In the genomic region with DNA sequence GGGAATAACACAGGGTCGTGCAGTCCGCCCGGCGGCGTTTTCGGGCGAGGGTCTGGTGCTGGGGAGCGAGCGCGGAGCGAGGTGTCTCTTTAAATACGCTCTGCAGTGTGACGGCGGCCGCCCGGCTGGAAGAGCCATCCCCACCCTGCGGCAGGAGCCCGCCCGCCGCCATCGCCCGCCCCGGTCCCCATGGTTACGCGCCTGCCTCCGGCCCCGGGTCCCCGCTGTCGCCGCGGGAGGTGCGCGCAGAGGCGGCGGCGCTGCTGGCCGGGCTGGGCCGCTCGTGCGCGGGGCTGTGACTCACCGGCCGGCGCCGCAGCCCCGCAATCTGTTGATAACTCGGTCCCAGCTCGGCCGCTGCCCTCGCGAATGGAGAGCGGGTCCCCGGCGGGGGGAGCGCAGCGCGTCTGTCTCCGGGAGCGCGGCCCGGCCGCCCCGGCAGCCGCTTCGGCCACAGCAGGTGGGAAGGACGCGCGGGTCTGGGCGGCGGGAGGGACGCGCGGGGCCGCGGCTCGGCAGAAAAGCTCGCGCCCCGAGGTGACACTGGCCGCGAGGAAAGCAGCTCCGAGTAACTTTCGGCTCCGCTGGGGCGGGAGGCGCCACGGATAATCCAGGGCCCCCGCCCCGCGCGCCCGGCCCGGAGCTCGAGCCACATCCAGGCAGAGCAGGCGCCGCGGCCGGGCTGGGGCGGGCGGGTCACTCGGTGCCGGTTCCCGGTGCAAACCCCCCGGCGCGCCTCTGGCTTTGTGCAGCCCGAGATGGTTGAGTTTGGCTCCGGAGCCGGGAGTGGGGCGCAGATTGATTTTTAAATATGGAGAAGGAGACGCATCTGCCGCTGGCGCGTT, we compare ENCODE assay signal across 10 cellular contexts. TPM values are rescaled to one million over a fixed set of nuclear protein-coding genes. Genes with fewer than 3 reads are reported as not detected.
A peak's percentile ranks its signal among the peaks of the same experiment; 100 is the strongest.
DNase-seq lines count a peak whose midpoint lies in the region; ATAC-seq and TF ChIP-seq lines count a peak whose summit lies in the region.
"Had no signal": no experiment of that assay in that cellular context is flagged by ENCODE, and none has a peak within 500 bp of the region (broad histone marks: within the 10 kb centered on the region; RNA-seq: fewer than 3 reads in every experiment).

Gene ADGRA1 (plus strand): TSS at position 246 of the 845 bp plus-strand sequence. CDS start 986 bp downstream, outside the sequence.

- POLR2A ChIA-PET in activated CD8-positive, alpha-beta T cell treated with anti-CD3 and anti-CD28 coated beads, Interleukin-2, amount 10 ng/mL, durations not matched to agents 7 days and 5 days (lab: Charles Lee), result no interaction called here
- POLR2A ChIA-PET in activated CD8-positive, alpha-beta T cell treated with anti-CD3 and anti-CD28 coated beads for 36 hours (lab: Charles Lee), result no interaction called here
- POLR2A ChIA-PET in WTC11 (lab: Charles Lee), result no interaction called here

- peaks cover 19% of the 10 kb centered on the region for H3K27me3 Mint-ChIP-seq in activated CD8-positive, alpha-beta T cell treated with anti-CD3 and anti-CD28 coated beads, Interleukin-2, amount 10 ng/mL, durations not matched to agents 7 days and 5 days (ENCODE audit: low read depth)
- peaks cover 20% of the 10 kb centered on the region for H3K27me3 Mint-ChIP-seq in activated CD8-positive, alpha-beta T cell treated with anti-CD3 and anti-CD28 coated beads for 36 hours
- H3K27me3 Mint-ChIP-seq in WTC11 (ENCODE audit: low read depth), result peaks cover 42% of the 10 kb centered on the region
- H3K27me3 Mint-ChIP-seq in stimulated activated naive B cell treated with anti-CD40 and anti-IgM and Interleukin-4, amounts not matched to agents 10 μg/mL and 1 μg/mL and 100 μg/mL, for 72 hours, result peaks cover 44 to 56% of the 10 kb centered on the region in 2 donors

- H3K27ac Mint-ChIP-seq in activated CD8-positive, alpha-beta T cell treated with anti-CD3 and anti-CD28 coated beads, Interleukin-2, amount 10 ng/mL, durations not matched to agents 7 days and 5 days, result no peak within 1 kb of the TSS
- H3K27ac Mint-ChIP-seq in activated CD8-positive, alpha-beta T cell treated with anti-CD3 and anti-CD28 coated beads for 36 hours, result no peak within 1 kb of the TSS
- H3K27ac Mint-ChIP-seq in WTC11, result 0 out of 2 replicates have a peak within 1 kb of the TSS, but pooled peaks have one; percentile 57
- H3K27ac Mint-ChIP-seq in stimulated activated naive B cell treated with anti-CD40 and anti-IgM and Interleukin-4, amounts not matched to agents 10 μg/mL and 1 μg/mL and 100 μg/mL, for 72 hours, result peak within 1 kb of the TSS; percentile 22
- H3K27ac Mint-ChIP-seq: stimulated activated naive CD8-positive, alpha-beta T cell treated with anti-CD3 and anti-CD28 coated beads, Interleukin-15, Interleukin-2, amounts not matched to agents 100 ng/mL and 50 ng/mL, for 24 hours had no signal

- H3K9me3 Mint-ChIP-seq in activated CD8-positive, alpha-beta T cell treated with anti-CD3 and anti-CD28 coated beads, Interleukin-2, amount 10 ng/mL, durations not matched to agents 7 days and 5 days (ENCODE audit: insufficient read depth), result no peaks in the 10 kb centered on the region
- H3K9me3 Mint-ChIP-seq in activated CD8-positive, alpha-beta T cell treated with anti-CD3 and anti-CD28 coated beads for 36 hours, result no peaks in the 10 kb centered on the region
- no peaks in the 10 kb centered on the region for H3K9me3 Mint-ChIP-seq in WTC11
- H3K9me3 Mint-ChIP-seq in stimulated activated naive B cell treated with anti-CD40 and anti-IgM and Interleukin-4, amounts not matched to agents 10 μg/mL and 1 μg/mL and 100 μg/mL, for 72 hours, result no peaks in the 10 kb centered on the region
- H3K9me3 Mint-ChIP-seq: stimulated activated naive CD8-positive, alpha-beta T cell treated with anti-CD3 and anti-CD28 coated beads, Interleukin-15, Interleukin-2, amounts not matched to agents 100 ng/mL and 50 ng/mL, for 24 hours had no signal

- no peaks in the 10 kb centered on the region for H3K36me3 Mint-ChIP-seq in activated CD8-positive, alpha-beta T cell treated with anti-CD3 and anti-CD28 coated beads, Interleukin-2, amount 10 ng/mL, durations not matched to agents 7 days and 5 days (ENCODE audit: low read depth)
- no peaks in the 10 kb centered on the region for H3K36me3 Mint-ChIP-seq in activated CD8-positive, alpha-beta T cell treated with anti-CD3 and anti-CD28 coated beads for 36 hours (ENCODE audit: low read depth)
- no peaks in the 10 kb centered on the region for H3K36me3 Mint-ChIP-seq in WTC11
- H3K36me3 Mint-ChIP-seq in stimulated activated naive B cell treated with anti-CD40 and anti-IgM and Interleukin-4, amounts not matched to agents 10 μg/mL and 1 μg/mL and 100 μg/mL, for 72 hours, result no peaks in the 10 kb centered on the region

- CTCF ChIA-PET in activated CD8-positive, alpha-beta T cell treated with anti-CD3 and anti-CD28 coated beads, Interleukin-2, amount 10 ng/mL, durations not matched to agents 7 days and 5 days (lab: Charles Lee), result no interaction called here
- CTCF ChIA-PET in activated CD8-positive, alpha-beta T cell treated with anti-CD3 and anti-CD28 coated beads for 36 hours (lab: Charles Lee), result no interaction called here
- CTCF ChIA-PET in WTC11 (lab: Charles Lee), result interaction anchor here (0.6 to 1.4 kb wide), 5 partner anchors 13 to 149 kb away, joined by 3 to 6 read pairs (median 3); no protein-coding TSS in a partner anchor

- intact Hi-C loops in activated CD8-positive, alpha-beta T cell treated with anti-CD3 and anti-CD28 coated beads for 36 hours (cut with micrococcal nuclease), result no loop called here

- DNase-seq in activated CD8-positive, alpha-beta T cell treated with anti-CD3 and anti-CD28 coated beads, Interleukin-2, amount 10 ng/mL, durations not matched to agents 7 days and 5 days, result no peak
- no peak for DNase-seq in activated CD8-positive, alpha-beta T cell treated with anti-CD3 and anti-CD28 coated beads for 36 hours
- DNase-seq in WTC11 (ENCODE audit: low spot score), result peak; percentile 65
- DNase-seq in iPS-NIHi11 (ENCODE audit: low spot score), result peak; percentile 79
- no peak for DNase-seq in stimulated activated naive B cell treated with anti-CD40 and anti-IgM and Interleukin-4, amounts not matched to agents 10 μg/mL and 1 μg/mL and 100 μg/mL, for 72 hours
- DNase-seq in NOMO-1 (lab: John Stamatoyannopoulos, UW; ENCODE audit: unreplicated experiment in 2 of 2), result no peak
- no peak for DNase-seq in germinal center (ENCODE audit: low spot score)
- DNase-seq: kidney glomerular epithelial cell had no signal

- no peak within 1 kb of the TSS for H3K4me3 Mint-ChIP-seq in activated CD8-positive, alpha-beta T cell treated with anti-CD3 and anti-CD28 coated beads, Interleukin-2, amount 10 ng/mL, durations not matched to agents 7 days and 5 days
- no peak within 1 kb of the TSS for H3K4me3 Mint-ChIP-seq in activated CD8-positive, alpha-beta T cell treated with anti-CD3 and anti-CD28 coated beads for 36 hours
- H3K4me3 Mint-ChIP-seq in WTC11, result peak within 1 kb of the TSS; percentile 68
- peak within 1 kb of the TSS in 1 of 2 donors; percentile 31 for H3K4me3 Mint-ChIP-seq in stimulated activated naive B cell treated with anti-CD40 and anti-IgM and Interleukin-4, amounts not matched to agents 10 μg/mL and 1 μg/mL and 100 μg/mL, for 72 hours
- H3K4me3 Mint-ChIP-seq: stimulated activated naive CD8-positive, alpha-beta T cell treated with anti-CD3 and anti-CD28 coated beads, Interleukin-15, Interleukin-2, amounts not matched to agents 100 ng/mL and 50 ng/mL, for 24 hours had no signal

- no peaks in the 10 kb centered on the region for H3K4me1 Mint-ChIP-seq in activated CD8-positive, alpha-beta T cell treated with anti-CD3 and anti-CD28 coated beads, Interleukin-2, amount 10 ng/mL, durations not matched to agents 7 days and 5 days (ENCODE audit: low read depth)
- no peaks in the 10 kb centered on the region for H3K4me1 Mint-ChIP-seq in activated CD8-positive, alpha-beta T cell treated with anti-CD3 and anti-CD28 coated beads for 36 hours (ENCODE audit: low read depth)
- H3K4me1 Mint-ChIP-seq in WTC11, result peaks cover 2% of the 10 kb centered on the region; the same call in 1 of the 2 replicates
- peaks cover 0 to 12% of the 10 kb centered on the region in 2 donors for H3K4me1 Mint-ChIP-seq in stimulated activated naive B cell treated with anti-CD40 and anti-IgM and Interleukin-4, amounts not matched to agents 10 μg/mL and 1 μg/mL and 100 μg/mL, for 72 hours

- ATAC-seq in activated CD8-positive, alpha-beta T cell treated with anti-CD3 and anti-CD28 coated beads, Interleukin-2, amount 10 ng/mL, durations not matched to agents 7 days and 5 days, result peak; percentile 12
- no peak for ATAC-seq in activated CD8-positive, alpha-beta T cell treated with anti-CD3 and anti-CD28 coated beads for 36 hours
- ATAC-seq in WTC11, result peak; percentile 57
- ATAC-seq in stimulated activated naive B cell treated with anti-CD40 and anti-IgM and Interleukin-4, amounts not matched to agents 10 μg/mL and 1 μg/mL and 100 μg/mL, for 72 hours (replicated peaks), result no peak
- no peak for ATAC-seq in GM21447 (IDR thresholded peaks at IDR 0.05; ENCODE audit: unreplicated experiment)

- no peak for TF ChIP-seq CTCF in activated CD8-positive, alpha-beta T cell treated with anti-CD3 and anti-CD28 coated beads for 36 hours (IDR thresholded peaks at IDR 0.05)
- no peak for TF ChIP-seq CTCF in WTC11 (IDR thresholded peaks at IDR 0.05)

TF ChIP-seq in WTC11, 78 proteins besides CTCF, POLR2A, EP300 and RAD21 (continues in another document):
- no peak for TF ChIP-seq IRF1 (CRISPR knock-in tag; IDR thresholded peaks at IDR 0.05)

RNA-seq across cellular contexts. Expression of gene ADGRA1, which starts in this region (rescaled TPM):
- not detected for total RNA-seq in activated CD8-positive, alpha-beta T cell treated with anti-CD3 and anti-CD28 coated beads, Interleukin-2, amount 10 ng/mL, durations not matched to agents 7 days and 5 days
- not detected for total RNA-seq in activated CD8-positive, alpha-beta T cell treated with anti-CD3 and anti-CD28 coated beads for 36 hours
- 0.11 to 0.20 TPM (median 0.18 TPM) in 3 replicates for total RNA-seq in WTC11 (2021)

Comparison
In these comparisons a context has a peak if more than half of its experiments do, and no peak if none do; other contexts are left out.
1. Peak in ATAC-seq in activated CD8-positive, alpha-beta T cell treated with anti-CD3 and anti-CD28 coated beads, Interleukin-2, amount 10 ng/mL, durations not matched to agents 7 days and 5 days; RNA of the gene not detected or under 1 TPM.
2. Peak in DNase-seq and ATAC-seq in WTC11; RNA of the gene not detected or under 1 TPM.
3. H3K27ac Mint-ChIP-seq: peak in WTC11 (single experiment) and stimulated activated naive B cell treated with anti-CD40 and anti-IgM and Interleukin-4, amounts not matched to agents 10 μg/mL and 1 μg/mL and 100 μg/mL, for 72 hours (single experiment); none in activated CD8-positive, alpha-beta T cell treated with anti-CD3 and anti-CD28 coated beads, Interleukin-2, amount 10 ng/mL, durations not matched to agents 7 days and 5 days (single experiment) and activated CD8-positive, alpha-beta T cell treated with anti-CD3 and anti-CD28 coated beads for 36 hours (single experiment).